ENCODE assay signal across 26 cellular contexts in the genomic region with DNA sequence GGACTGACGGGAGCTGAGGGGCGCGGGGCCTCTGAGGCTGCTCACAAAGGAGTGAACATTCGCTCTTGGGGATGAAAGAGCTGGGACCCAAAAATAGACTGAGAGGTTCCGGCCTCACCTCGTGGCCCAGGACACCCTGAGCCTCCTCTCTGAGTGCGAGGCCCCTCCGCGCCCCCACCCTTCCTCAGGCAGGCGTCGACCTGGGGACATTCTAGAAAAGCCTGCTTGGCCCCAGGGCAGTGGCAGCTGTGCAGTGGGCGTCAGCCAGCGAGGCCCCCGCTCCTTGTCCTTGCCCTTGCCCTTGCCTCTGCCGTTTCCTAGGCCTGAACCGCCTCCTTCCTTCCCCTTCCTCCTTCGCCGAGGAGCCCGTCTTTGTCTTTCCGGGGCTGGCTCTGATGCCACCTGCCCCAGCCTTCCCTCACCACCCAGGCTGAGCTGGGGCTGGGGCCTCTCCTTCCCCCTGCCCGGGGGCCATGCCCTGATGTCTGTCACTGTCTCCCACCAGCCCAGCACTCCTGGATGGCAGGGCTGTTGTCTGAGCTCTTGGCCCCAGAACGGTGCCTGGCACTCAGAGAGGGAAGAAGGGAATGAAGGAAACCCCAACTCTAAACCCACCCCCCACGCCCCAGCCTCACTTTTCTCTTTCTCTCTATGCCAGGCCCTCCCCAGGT.
DNase-seq lines count a peak whose midpoint lies in the region; ATAC-seq and TF ChIP-seq lines count a peak whose summit lies in the region.
"Had no signal": no experiment of that assay in that cellular context is flagged by ENCODE, and none has a peak within 500 bp of the region (broad histone marks: within the 10 kb centered on the region; RNA-seq: fewer than 3 reads in every experiment).

No MANE protein-coding gene starts in this region.

- no peaks in the 10 kb centered on the region for H3K4me1 Mint-ChIP-seq in activated naive CD4-positive, alpha-beta T cell treated with anti-CD3 and anti-CD28 coated beads for 36 hours (ENCODE audit: low read depth)
- H3K4me1 Mint-ChIP-seq: naive thymus-derived CD4-positive, alpha-beta T cell had no signal

- CTCF ChIA-PET in activated naive CD4-positive, alpha-beta T cell treated with anti-CD3 and anti-CD28 coated beads for 36 hours (lab: Charles Lee): no interaction called here
- CTCF ChIA-PET in OCI-LY7 (lab: Charles Lee; ENCODE audit: unreplicated experiment): no interaction called here

- H2BK120ac ChIP-seq in neuronal stem cell (ENCODE audit: low read depth, low read length): no peak overlapping the region

- H4K8ac ChIP-seq in neuronal stem cell (ENCODE audit: low read depth, low read length): no peak overlapping the region

- no peaks in the 10 kb centered on the region for H3K9me3 Mint-ChIP-seq in activated naive CD4-positive, alpha-beta T cell treated with anti-CD3 and anti-CD28 coated beads for 36 hours
- H3K9me3 Mint-ChIP-seq: activated T-helper 1 cell treated with anti-CD3 and anti-CD28 coated beads, Interleukin-12 subunit alpha, Interleukin-12 subunit beta, Interleukin-2, Interleukin-4 antibody, amounts not matched to agents 30 ng/mL and 10 ng/mL and 1 ng/mL, durations not matched to agents 14 hours and 24 hours and 36 hours had no signal

- H3K9me3 ChIP-seq in neuronal stem cell (replicated peaks in 1 of 2; ENCODE audit: control insufficient read depth in 2 of 2, insufficient read depth in 1 of 2, low read depth in 1 of 2, low read length in 2 of 2) (no peaks in the 10 kb centered on the region), tibial artery (no peaks in the 10 kb centered on the region), OCI-LY7 (ENCODE audit: low read length) (no peaks in the 10 kb centered on the region)
- H3K9me3 ChIP-seq: ascending aorta, Caco-2, pancreas, vagina had no signal

- peak overlapping the region; percentile 79 for H4K91ac ChIP-seq in neuronal stem cell (ENCODE audit: low read depth, low read length, poor library complexity)

- no TSS peak for BruUV-seq in OCI-LY7 (replicated peaks; lab: Mats Ljungman, UMichigan)

- H3K27me3 Mint-ChIP-seq in activated naive CD4-positive, alpha-beta T cell treated with anti-CD3 and anti-CD28 coated beads for 36 hours (ENCODE audit: low read depth): peaks cover 4% of the 10 kb centered on the region
- H3K27me3 Mint-ChIP-seq: activated naive CD8-positive, alpha-beta T cell; naive thymus-derived CD4-positive, alpha-beta T cell had no signal

- no peak overlapping the region for H3K27ac ChIP-seq in coronary artery
- H3K27ac ChIP-seq in neuronal stem cell (replicated peaks; ENCODE audit: low read length): no peak overlapping the region
- H3K27ac ChIP-seq in tibial artery: no peak overlapping the region
- H3K27ac ChIP-seq in OCI-LY7 (ENCODE audit: low read depth, low read length, poor library complexity, severe bottlenecking): no peak overlapping the region
- H3K27ac ChIP-seq: ascending aorta, pancreas, vagina had no signal

- intact Hi-C loops in activated naive CD4-positive, alpha-beta T cell treated with anti-CD3 and anti-CD28 coated beads for 36 hours (cut with micrococcal nuclease): no loop called here
- intact Hi-C loops in tibial artery (cut with DNase I; ENCODE audit: low total_unique reads) (no loop called here), OCI-LY7 (cut with micrococcal nuclease; ENCODE audit: unreplicated experiment) (no loop called here)

- peak overlapping the region; percentile 89 for H3K4ac ChIP-seq in neuronal stem cell (ENCODE audit: low read length)

- no peak overlapping the region for H3K27ac Mint-ChIP-seq in activated naive CD4-positive, alpha-beta T cell treated with anti-CD3 and anti-CD28 coated beads for 36 hours
- H3K27ac Mint-ChIP-seq: activated naive CD8-positive, alpha-beta T cell; activated T-helper 1 cell treated with anti-CD3 and anti-CD28 coated beads, Interleukin-12 subunit alpha, Interleukin-12 subunit beta, Interleukin-2, Interleukin-4 antibody, amounts not matched to agents 30 ng/mL and 10 ng/mL and 1 ng/mL, durations not matched to agents 14 hours and 24 hours and 36 hours; naive thymus-derived CD4-positive, alpha-beta T cell had no signal

- peak; percentile 2 for DNase-seq in activated naive CD4-positive, alpha-beta T cell treated with anti-CD3 and anti-CD28 coated beads for 36 hours
- DNase-seq in activated naive CD4-positive, alpha-beta T cell treated with Interleukin-2 at 50 U/mL for 16 hours: no peak
- DNase-seq in coronary artery (ENCODE audit: low spot score) (peak; percentile 49), neuronal stem cell (ENCODE audit: low spot score) (no peak), tibial artery (peak; percentile 14 to 56), OCI-LY7 (ENCODE audit: low spot score) (no peak)
- no peak for DNase-seq in effector CD4-positive, alpha-beta T cell
- DNase-seq: ACHN, C1 segment of cervical spinal cord, Caco-2, caudate nucleus, glutamatergic neuron, Karpas-422, kidney glomerular epithelial cell, MV-4-11, NCI-H146, NCI-H510A treated with DMSO at 0.1 percent for 48 hours, SHP77 had no signal

- H3K79me1 ChIP-seq in neuronal stem cell (ENCODE audit: low read depth, low read length): no peaks in the 10 kb centered on the region

- H3K4me1 ChIP-seq in neuronal stem cell (ENCODE audit: control insufficient read depth in 2 of 2, insufficient read depth in 1 of 2, low read depth in 1 of 2, low read length in 2 of 2) (peaks cover 11 to 15% of the 10 kb centered on the region in 2 donors), tibial artery (no peaks in the 10 kb centered on the region), OCI-LY7 (ENCODE audit: insufficient read depth, low read length, poor library complexity, severe bottlenecking) (no peaks in the 10 kb centered on the region)
- H3K4me1 ChIP-seq: ascending aorta, Caco-2, pancreas, vagina had no signal

- H3K4me3 Mint-ChIP-seq in activated naive CD4-positive, alpha-beta T cell treated with anti-CD3 and anti-CD28 coated beads for 36 hours: no peak overlapping the region
- H3K4me3 Mint-ChIP-seq: activated naive CD8-positive, alpha-beta T cell; activated T-helper 1 cell treated with anti-CD3 and anti-CD28 coated beads, Interleukin-12 subunit alpha, Interleukin-12 subunit beta, Interleukin-2, Interleukin-4 antibody, amounts not matched to agents 30 ng/mL and 10 ng/mL and 1 ng/mL, durations not matched to agents 14 hours and 24 hours and 36 hours; naive thymus-derived CD4-positive, alpha-beta T cell had no signal

- H2AK5ac ChIP-seq in neuronal stem cell (ENCODE audit: low read depth, low read length): peak overlapping the region; percentile 91

- POLR2A ChIA-PET in OCI-LY7 (lab: Charles Lee): no interaction called here

- H2BK15ac ChIP-seq in neuronal stem cell (ENCODE audit: low read length): peak overlapping the region; percentile 15

- H3K27me3 ChIP-seq in neuronal stem cell (ENCODE audit: control insufficient read depth in 3 of 3, insufficient read depth in 3 of 3, low read depth in 1 of 3, low read length in 3 of 3) (peaks cover 0 to 3% (median 0%) of the 10 kb centered on the region in 3 experiments), tibial artery (no peaks in the 10 kb centered on the region)
- H3K27me3 ChIP-seq: ascending aorta, pancreas, vagina had no signal

- no peak for TF ChIP-seq CTCF in coronary artery (IDR thresholded peaks at IDR 0.05)
- TF ChIP-seq CTCF in tibial artery (IDR thresholded peaks at IDR 0.05): no peak
- no peak for TF ChIP-seq CTCF in OCI-LY7 (conservative IDR thresholded peaks at IDR 0.05; ENCODE audit: low read length)

- H3K79me2 ChIP-seq in OCI-LY7 (ENCODE audit: insufficient read depth, low read depth, low read length): no peaks in the 10 kb centered on the region

- H2BK5ac ChIP-seq in neuronal stem cell (ENCODE audit: low read length): peak overlapping the region; percentile 60

- H3K9ac ChIP-seq in neuronal stem cell (ENCODE audit: low read depth, low read length, poor library complexity): no peak overlapping the region

- H3K4me2 ChIP-seq in neuronal stem cell (ENCODE audit: insufficient read depth, low read length, poor library complexity, severe bottlenecking) (peak overlapping the region; percentile 3), OCI-LY7 (ENCODE audit: low read length) (no peak overlapping the region)

- ATAC-seq in HG03469 (IDR thresholded peaks at IDR 0.05; ENCODE audit: unreplicated experiment): no peak
- ATAC-seq: GM12878; naive thymus-derived CD4-positive, alpha-beta T cell; pancreas had no signal

- H3K4me3 ChIP-seq in coronary artery: no peak overlapping the region
- no peak overlapping the region for H3K4me3 ChIP-seq in neuronal stem cell (ENCODE audit: low read length in 2 of 2)
- H3K4me3 ChIP-seq in tibial artery: no peak overlapping the region
- no peak overlapping the region for H3K4me3 ChIP-seq in OCI-LY7 (ENCODE audit: low read depth, low read length, poor library complexity, severe bottlenecking)
- H3K4me3 ChIP-seq: ascending aorta, GM12878, pancreas, vagina had no signal

- H3K23ac ChIP-seq in neuronal stem cell (ENCODE audit: low read depth, low read length, poor library complexity): no peak overlapping the region

- H3K14ac ChIP-seq in neuronal stem cell (ENCODE audit: low read length): peak overlapping the region; percentile 60

- WGBS in neuronal stem cell (ENCODE audit: extremely low coverage in 2 of 2, insufficient read length in 2 of 2, insufficient replicate concordance in 1 of 2), 2 donors: no CpG with 5 or more reads among the region's 23 CpGs

- H3K18ac ChIP-seq in neuronal stem cell (ENCODE audit: low read length): peak overlapping the region; percentile 59

- H2AFZ ChIP-seq in neuronal stem cell (ENCODE audit: low read length) (peak overlapping the region; percentile 85), OCI-LY7 (ENCODE audit: low read length) (no peak overlapping the region)

- H3K36me3 ChIP-seq in neuronal stem cell (replicated peaks in 1 of 2; ENCODE audit: control insufficient read depth in 2 of 2, insufficient read depth in 2 of 2, low read length in 2 of 2) (no peaks in the 10 kb centered on the region), tibial artery (no peaks in the 10 kb centered on the region), OCI-LY7 (ENCODE audit: insufficient read depth, low read length) (no peaks in the 10 kb centered on the region)
- H3K36me3 ChIP-seq: ascending aorta, pancreas, vagina had no signal

- H2BK12ac ChIP-seq in neuronal stem cell (ENCODE audit: low read length): peak overlapping the region; percentile 64

- H4K20me1 ChIP-seq in OCI-LY7 (ENCODE audit: insufficient read depth, low read length): no peaks in the 10 kb centered on the region

- no peaks in the 10 kb centered on the region for H3K36me3 Mint-ChIP-seq in activated naive CD4-positive, alpha-beta T cell treated with anti-CD3 and anti-CD28 coated beads for 36 hours (ENCODE audit: low read depth)
- H3K36me3 Mint-ChIP-seq: activated naive CD8-positive, alpha-beta T cell; naive thymus-derived CD4-positive, alpha-beta T cell had no signal

- no peaks in the 10 kb centered on the region for H3K9me2 ChIP-seq in OCI-LY7 (ENCODE audit: insufficient read depth, low read length)

Comparison
In these comparisons a context has a peak if more than half of its experiments do, and no peak if none do; other contexts are left out.
1. DNase-seq: peak in activated naive CD4-positive, alpha-beta T cell treated with anti-CD3 and anti-CD28 coated beads for 36 hours (single experiment), coronary artery (single experiment) and tibial artery (2 of 2); none in activated naive CD4-positive, alpha-beta T cell treated with Interleukin-2 at 50 U/mL for 16 hours (single experiment), neuronal stem cell (single experiment), effector CD4-positive, alpha-beta T cell (single experiment) and OCI-LY7 (single experiment).